ENCODE assay signal across 9 cellular contexts in the genomic region with DNA sequence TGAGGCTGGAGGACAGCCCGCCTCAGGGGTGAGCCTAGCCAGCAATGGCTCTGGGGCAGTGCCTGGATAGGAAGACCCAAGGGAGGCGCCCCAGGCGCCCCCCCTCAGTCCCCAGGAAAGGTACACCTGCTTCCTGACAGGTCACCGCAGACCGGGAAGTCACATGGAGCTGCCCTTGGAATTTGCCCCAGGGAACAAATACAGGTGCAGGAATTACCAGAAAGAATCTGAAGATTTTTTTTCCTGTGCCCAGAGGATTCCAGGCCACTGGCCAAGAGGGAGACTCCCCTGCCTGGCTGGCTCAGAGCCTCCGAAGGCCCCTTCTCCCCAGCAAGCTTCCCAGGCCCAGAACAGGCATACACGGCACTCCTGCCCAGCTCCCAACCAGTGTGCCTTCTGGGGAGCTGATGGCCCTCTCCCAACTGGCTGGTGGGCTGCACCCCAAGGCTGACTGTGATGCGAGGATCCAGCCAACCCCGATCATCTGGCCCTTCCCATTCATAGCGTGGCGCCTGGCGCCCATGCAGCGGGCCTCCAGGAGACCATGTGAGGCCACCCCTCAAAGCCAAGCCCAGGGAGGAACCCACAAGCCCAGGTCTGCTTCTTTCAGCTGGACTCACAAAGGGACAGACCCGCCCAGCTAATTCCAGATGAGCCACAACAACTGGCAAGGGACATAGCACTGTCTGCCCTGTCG. TPM values are rescaled to one million over a fixed set of nuclear protein-coding genes. Genes with fewer than 3 reads are reported as not detected.
DNase-seq lines count a peak whose midpoint lies in the region; ATAC-seq, FAIRE-seq and TF ChIP-seq lines count a peak whose summit lies in the region.
"Had no signal": no experiment of that assay in that cellular context is flagged by ENCODE, and none has a peak within 500 bp of the region (broad histone marks: within the 10 kb centered on the region; RNA-seq: fewer than 3 reads in every experiment).

No MANE protein-coding gene starts in this region.

- no peak for FAIRE-seq in K562 (lab: Jason Lieb, UNC)

- H4K20me1 ChIP-seq in K562 (replicated peaks; ENCODE audit: control insufficient read depth, insufficient read depth, low read length): peaks cover 5% of the 10 kb centered on the region

- no peak for ATAC-seq in heart right ventricle
- ATAC-seq in Right ventricle myocardium inferior: no peak
- ATAC-seq in K562: no peak
- ATAC-seq in lung (ENCODE audit: insufficient read depth, low FRiP score): no peak
- no peak for ATAC-seq in GM21576 (IDR thresholded peaks at IDR 0.05; ENCODE audit: unreplicated experiment)
- ATAC-seq in GM21723 (IDR thresholded peaks at IDR 0.05; ENCODE audit: unreplicated experiment): no peak
- ATAC-seq: gastrocnemius medialis had no signal

- H3K9me1 ChIP-seq in K562 (ENCODE audit: control insufficient read depth, insufficient read depth, low read length): no peaks in the 10 kb centered on the region

- peaks cover 17% of the 10 kb centered on the region for H3K4me1 Mint-ChIP-seq in type B pancreatic cell (ENCODE audit: unreplicated experiment)

- peak overlapping the region in 4 of 10 donors; percentile 1 to 69 (median 23) for H3K27ac ChIP-seq in heart right ventricle
- no peak overlapping the region for H3K27ac ChIP-seq in K562 (ENCODE audit: extremely low read depth, low read depth, low read length)
- peak overlapping the region in 1 of 2 donors; percentile 89 for H3K27ac ChIP-seq in lung (ENCODE audit: low read depth in 1 of 2, low read length in 1 of 2)
- H3K27ac ChIP-seq: gastrocnemius medialis had no signal

- H3K36me3 ChIP-seq in heart right ventricle: no peaks in the 10 kb centered on the region
- H3K36me3 ChIP-seq in K562 (ENCODE audit: control insufficient read depth, insufficient read depth, low read length): peaks cover 8% of the 10 kb centered on the region; the same call in 2 of the 3 replicates
- no peaks in the 10 kb centered on the region for H3K36me3 ChIP-seq in lung (ENCODE audit: control insufficient read depth in 2 of 2, insufficient read depth in 2 of 2, low read length in 2 of 2)
- H3K36me3 ChIP-seq: gastrocnemius medialis had no signal

- no peak for TF ChIP-seq EP300 in K562 (IDR thresholded peaks at IDR 0.05; ENCODE audit: low read length)

- H3K27me3 ChIP-seq in heart right ventricle (no peaks in the 10 kb centered on the region), K562 (ENCODE audit: control insufficient read depth in 2 of 2, insufficient read depth in 2 of 2, low read length in 2 of 2) (no peaks in the 10 kb centered on the region), lung (ENCODE audit: control insufficient read depth, insufficient read depth) (no peaks in the 10 kb centered on the region)
- H3K27me3 ChIP-seq: gastrocnemius medialis had no signal

- in situ Hi-C loops in K562 (cut with MboI): no loop called here

- BruUV-seq in K562 (replicated peaks; lab: Mats Ljungman, UMichigan): no TSS peak

- H3K9me3 ChIP-seq in heart right ventricle: no peaks in the 10 kb centered on the region
- H3K9me3 ChIP-seq in K562 (replicated peaks; ENCODE audit: control insufficient read depth, insufficient read depth, low read depth, low read length): no peaks in the 10 kb centered on the region
- H3K9me3 ChIP-seq in lung (ENCODE audit: control insufficient read depth in 2 of 2, insufficient read depth in 1 of 2, low read length in 1 of 2): no peaks in the 10 kb centered on the region
- H3K9me3 ChIP-seq: gastrocnemius medialis had no signal

- peak overlapping the region; percentile 46 for H3K27ac Mint-ChIP-seq in type B pancreatic cell

- no peaks in the 10 kb centered on the region for H3K9me3 Mint-ChIP-seq in type B pancreatic cell

- no peak for TF ChIP-seq POLR2A in K562 (conservative IDR thresholded peaks at IDR 0.05)

- no peak overlapping the region for H2AFZ ChIP-seq in K562 (ENCODE audit: low read depth, low read length)

- TF ChIP-seq RAD21 in K562 (CRISPR knock-in tag; conservative IDR thresholded peaks at IDR 0.05 in 1 of 2, IDR thresholded peaks at IDR 0.05 in 1 of 2): no peak

- POLR2A ChIA-PET in K562 (lab: Yijun Ruan, JAX): interaction anchor here (0.6 to 3.2 kb wide), 4 partner anchors 9 to 393 kb away, joined by 3 to 26 read pairs (median 4); partner anchors contain the start of genes ANAPC2, NELFB and SSNA1

- H3K79me2 ChIP-seq in K562 (ENCODE audit: control insufficient read depth, insufficient read depth, low read length): peaks cover 61% of the 10 kb centered on the region

- CTCF ChIA-PET in K562 (lab: Yijun Ruan, JAX; ENCODE audit: low intra/inter-chr PET ratio): no interaction called here

- H3K36me3 Mint-ChIP-seq in type B pancreatic cell: no peaks in the 10 kb centered on the region

- peak overlapping the region; percentile 74 for H3K4me3 Mint-ChIP-seq in type B pancreatic cell

- H3K4me2 ChIP-seq in K562 (ENCODE audit: insufficient read depth, low read length): peak overlapping the region; percentile 44; the same call in 1 of the 2 replicates

- TF ChIP-seq CTCF in heart right ventricle (IDR thresholded peaks at IDR 0.05) (no peak), K562 (IDR thresholded peaks at IDR 0.05 in 2 of 3, conservative IDR thresholded peaks at IDR 0.05 in 1 of 3; ENCODE audit: insufficient read depth in 2 of 3, low read depth in 1 of 3, low read length in 3 of 3) (no peak), lung (IDR thresholded peaks at IDR 0.05; ENCODE audit: control extremely low read depth, extremely low read depth) (no peak), type B pancreatic cell (conservative IDR thresholded peaks at IDR 0.05) (no peak)

- intact Hi-C loops in heart right ventricle (cut with DNase I) (loop anchor here in 1 of 10 donors (5.0 kb wide), 1 partner anchor 534 kb away; no protein-coding TSS in a partner anchor), Right ventricle myocardium inferior (cut with DNase I) (no loop called here), K562 (cut with micrococcal nuclease) (no loop called here)

- 71 to 75% methylated on average over 15 of the region's 15 CpGs for WGBS in heart right ventricle, 2 donors
- 72% methylated on average over 11 of the region's 15 CpGs for WGBS in K562 (ENCODE audit: insufficient coverage, low coverage, missing lambda C conversion rate)
- 76 to 92% methylated on average over 15 of the region's 15 CpGs for WGBS in lung, 2 donors

- peak overlapping the region in 1 of 2 experiments; percentile 89; a peak in 2 of 4 replicates for H3K9ac ChIP-seq in K562 (ENCODE audit: insufficient read depth in 1 of 2, low read depth in 2 of 2, low read length in 2 of 2)

- no peaks in the 10 kb centered on the region for H3K27me3 Mint-ChIP-seq in type B pancreatic cell

- DNase-seq in heart right ventricle (no peak), Right ventricle myocardium inferior (ENCODE audit: missing footprints) (no peak), K562 (ENCODE audit: extremely low read depth in 1 of 4, low spot score in 3 of 4) (no peak), lung (ENCODE audit: low spot score) (peak; percentile 74), type B pancreatic cell (ENCODE audit: extremely low spot score, unreplicated experiment) (no peak), activated gamma-delta T cell (lab: John Stamatoyannopoulos, UW) (no peak)
- DNase-seq: gastrocnemius medialis had no signal

- H3K4me3 ChIP-seq in heart right ventricle (peak overlapping the region in 6 of 10 donors; percentile 44 to 74 (median 62)), K562 (peak overlapping the region; percentile 37; the same call in 1 of the 2 replicates), lung (no peak overlapping the region)

- peaks cover 42 to 90% (median 65%) of the 10 kb centered on the region in 9 donors for H3K4me1 ChIP-seq in heart right ventricle
- peaks cover 22 to 91% of the 10 kb centered on the region in 2 experiments for H3K4me1 ChIP-seq in K562 (replicated peaks in 1 of 2; ENCODE audit: control insufficient read depth in 2 of 2, insufficient read depth in 2 of 2, low read length in 2 of 2)
- peaks cover 0 to 23% of the 10 kb centered on the region in 2 donors for H3K4me1 ChIP-seq in lung (ENCODE audit: control insufficient read depth in 2 of 2, insufficient read depth in 2 of 2, low read length in 2 of 2)

RNA-seq across cellular contexts. Expression of gene TPRN, which starts 2.3 kb away (rescaled TPM):
- total RNA-seq in heart right ventricle (10 to 100 TPM; 10.2 to 31.5 (median 21.7) TPM), Right ventricle myocardium inferior (27.9 TPM), K562 (2014; rRNA removed) (20.0 and 23.5 TPM in 2 replicates), K562 (2014; rRNA removed; fragmentation: Illumina TruSeq; extraction: Trizol) (1.7 and 2.5 TPM in 2 replicates), K562 (2015; rRNA removed; fragmentation: Illumina TruSeq; extraction: Trizol) (24.2 and 28.2 TPM in 2 replicates), K562 (2021) (30.3 and 31.9 TPM in 2 replicates), lung (10 to 100 TPM in 1 of 2 donors, 1 to 10 TPM in 1; 8.9 to 30.6 TPM), type B pancreatic cell (ENCODE audit: low replicate concordance) (24.1 and 28.4 TPM in 2 replicates)
- polyA plus RNA-seq in heart right ventricle (10 to 100 TPM; 12.0 to 14.5 TPM), K562 (2011; rRNA removed) (3.2 and 4.2 TPM in 2 replicates), K562 (2014; fragmentation: Illumina TruSeq; extraction: Trizol) (4.4 and 12.5 TPM in 2 replicates), K562 (2014; fragmentation: Nextera tagmentation; extraction: Ambion mirVana) (under 1 TPM; 0.31 to 0.34 TPM), K562 (2014; rRNA removed) (11.8 and 14.4 TPM in 2 replicates), lung (10 to 100 TPM; 12.6 to 18.3 TPM)
- total RNA-seq in K562 (2011; cell fraction: chromatin; rRNA removed; ENCODE audit: low replicate concordance): 9.5 and 37.4 TPM in 2 replicates
- total RNA-seq in K562 (2011; cell fraction: nucleolus; rRNA removed): 29.0 and 30.9 TPM in 2 replicates
- total RNA-seq in K562 (2011; cell fraction: nucleoplasm; rRNA removed): 12.3 and 12.6 TPM in 2 replicates
- polyA plus RNA-seq in K562 (2011; cell fraction: cytosol; rRNA removed): 5.2 and 13.0 TPM in 2 replicates
- 25.2 and 33.9 TPM in 2 replicates for polyA plus RNA-seq in K562 (2011; cell fraction: nucleus; rRNA removed)
- polyA plus RNA-seq in K562 (2012): 16.5 and 21.3 TPM in 2 replicates
- 2.3 and 2.9 TPM in 2 replicates for polyA minus RNA-seq in K562 (2011; rRNA and poly(A)+ RNA removed)
- polyA minus RNA-seq in K562 (2011; cell fraction: cytosol; rRNA and poly(A)+ RNA removed): 11.2 and 13.6 TPM in 2 replicates
- 10.9 and 14.7 TPM in 2 replicates for polyA minus RNA-seq in K562 (2011; cell fraction: nucleus; rRNA and poly(A)+ RNA removed)

RNA-seq across cellular contexts. Expression of gene TMEM203, which starts 7.2 kb away (rescaled TPM):
- 10 to 100 TPM; 36.4 to 46.2 (median 41.7) TPM for total RNA-seq in heart right ventricle
- polyA plus RNA-seq in heart right ventricle: 10 to 100 TPM; 39.4 to 51.2 TPM
- 44.6 TPM for total RNA-seq in Right ventricle myocardium inferior
- total RNA-seq in K562 (2011; cell fraction: chromatin; rRNA removed; ENCODE audit: low replicate concordance): 27.1 and 46.3 TPM in 2 replicates
- 44.2 and 58.9 TPM in 2 replicates for total RNA-seq in K562 (2011; cell fraction: nucleolus; rRNA removed)
- total RNA-seq in K562 (2011; cell fraction: nucleoplasm; rRNA removed): 51.0 and 55.5 TPM in 2 replicates
- total RNA-seq in K562 (2014; rRNA removed): 37.6 and 56.5 TPM in 2 replicates
- 34.2 and 35.7 TPM in 2 replicates for total RNA-seq in K562 (2014; rRNA removed; fragmentation: Illumina TruSeq; extraction: Trizol)
- total RNA-seq in K562 (2015; rRNA removed; fragmentation: Illumina TruSeq; extraction: Trizol): 37.4 and 38.2 TPM in 2 replicates
- total RNA-seq in K562 (2021): 59.5 and 64.2 TPM in 2 replicates
- 40.5 and 45.9 TPM in 2 replicates for polyA plus RNA-seq in K562 (2011; rRNA removed)
- 47.5 and 60.9 TPM in 2 replicates for polyA plus RNA-seq in K562 (2011; cell fraction: cytosol; rRNA removed)
- polyA plus RNA-seq in K562 (2011; cell fraction: nucleus; rRNA removed): 30.9 and 31.8 TPM in 2 replicates
- 38.7 and 41.5 TPM in 2 replicates for polyA plus RNA-seq in K562 (2012)
- 38.7 and 46.8 TPM in 2 replicates for polyA plus RNA-seq in K562 (2014; fragmentation: Illumina TruSeq; extraction: Trizol)
- polyA plus RNA-seq in K562 (2014; fragmentation: Nextera tagmentation; extraction: Ambion mirVana): 10 to 100 TPM in 1 of 2 experiments, 1 to 10 TPM in 1; 8.8 to 13.6 TPM
- 38.2 and 47.5 TPM in 2 replicates for polyA plus RNA-seq in K562 (2014; rRNA removed)
- polyA minus RNA-seq in K562 (2011; rRNA and poly(A)+ RNA removed): 25.8 and 27.5 TPM in 2 replicates
- 20.5 and 26.1 TPM in 2 replicates for polyA minus RNA-seq in K562 (2011; cell fraction: cytosol; rRNA and poly(A)+ RNA removed)
- polyA minus RNA-seq in K562 (2011; cell fraction: nucleus; rRNA and poly(A)+ RNA removed): 11.0 and 18.3 TPM in 2 replicates
- total RNA-seq in lung: 10 to 100 TPM; 26.0 to 35.8 TPM
- polyA plus RNA-seq in lung: 10 to 100 TPM; 31.8 to 39.3 TPM
- 42.3 and 46.3 TPM in 2 replicates for total RNA-seq in type B pancreatic cell (ENCODE audit: low replicate concordance)

RNA-seq across cellular contexts. Expression of gene NDOR1, which starts 7.3 kb away (rescaled TPM):
- total RNA-seq in heart right ventricle (10 to 100 TPM in 1 of 10 donors, 1 to 10 TPM in 9; 4.6 to 10.1 (median 5.4) TPM), Right ventricle myocardium inferior (5.9 TPM), K562 (2014; rRNA removed) (15.7 and 30.2 TPM in 2 replicates), K562 (2014; rRNA removed; fragmentation: Illumina TruSeq; extraction: Trizol) (1.9 and 2.7 TPM in 2 replicates), K562 (2015; rRNA removed; fragmentation: Illumina TruSeq; extraction: Trizol) (11.0 and 11.3 TPM in 2 replicates), K562 (2021) (32.6 and 36.9 TPM in 2 replicates), lung (10 to 100 TPM in 1 of 2 donors, 1 to 10 TPM in 1; 4.5 to 22.0 TPM), type B pancreatic cell (ENCODE audit: low replicate concordance) (18.9 and 28.0 TPM in 2 replicates)
- polyA plus RNA-seq in heart right ventricle (10 to 100 TPM in 1 of 2 donors, 1 to 10 TPM in 1; 6.5 to 10.6 TPM), K562 (2011; rRNA removed) (5.6 and 11.5 TPM in 2 replicates), K562 (2014; fragmentation: Illumina TruSeq; extraction: Trizol) (6.9 and 17.5 TPM in 2 replicates), K562 (2014; fragmentation: Nextera tagmentation; extraction: Ambion mirVana) (under 1 TPM; 0.06 TPM), K562 (2014; rRNA removed) (30.4 and 35.0 TPM in 2 replicates), lung (10 to 100 TPM; 11.8 to 12.2 TPM)
- total RNA-seq in K562 (2011; cell fraction: chromatin; rRNA removed; ENCODE audit: low replicate concordance): 31.8 and 95.9 TPM in 2 replicates
- 71.7 and 83.3 TPM in 2 replicates for total RNA-seq in K562 (2011; cell fraction: nucleolus; rRNA removed)
- total RNA-seq in K562 (2011; cell fraction: nucleoplasm; rRNA removed): 36.2 and 42.8 TPM in 2 replicates
- polyA plus RNA-seq in K562 (2011; cell fraction: cytosol; rRNA removed): 11.3 and 23.7 TPM in 2 replicates
- polyA plus RNA-seq in K562 (2011; cell fraction: nucleus; rRNA removed): 96.9 and 166 TPM in 2 replicates
- 19.8 and 29.6 TPM in 2 replicates for polyA plus RNA-seq in K562 (2012)
- 1.0 and 2.7 TPM in 2 replicates for polyA minus RNA-seq in K562 (2011; rRNA and poly(A)+ RNA removed)
- polyA minus RNA-seq in K562 (2011; cell fraction: cytosol; rRNA and poly(A)+ RNA removed): 9.8 and 12.8 TPM in 2 replicates
- polyA minus RNA-seq in K562 (2011; cell fraction: nucleus; rRNA and poly(A)+ RNA removed): 16.9 and 17.4 TPM in 2 replicates

RNA-seq across cellular contexts. Expression of gene SSNA1, which starts 9.7 kb away (rescaled TPM):
- total RNA-seq in heart right ventricle: 10 to 100 TPM; 47.3 to 73.5 (median 56.7) TPM
- polyA plus RNA-seq in heart right ventricle: 100 to 1,000 TPM; 146 to 168 TPM
- total RNA-seq in Right ventricle myocardium inferior: 70.7 TPM
- total RNA-seq in K562 (2011; cell fraction: chromatin; rRNA removed; ENCODE audit: low replicate concordance): 2.1 and 9.0 TPM in 2 replicates
- 24.7 and 27.9 TPM in 2 replicates for total RNA-seq in K562 (2011; cell fraction: nucleolus; rRNA removed)
- total RNA-seq in K562 (2011; cell fraction: nucleoplasm; rRNA removed): 12.1 and 13.6 TPM in 2 replicates
- total RNA-seq in K562 (2014; rRNA removed): 130 and 153 TPM in 2 replicates
- 8.7 and 16.8 TPM in 2 replicates for total RNA-seq in K562 (2014; rRNA removed; fragmentation: Illumina TruSeq; extraction: Trizol)
- total RNA-seq in K562 (2015; rRNA removed; fragmentation: Illumina TruSeq; extraction: Trizol): 74.7 and 76.7 TPM in 2 replicates
- total RNA-seq in K562 (2021): 96.4 and 106 TPM in 2 replicates
- polyA plus RNA-seq in K562 (2011; rRNA removed): 40.5 and 43.4 TPM in 2 replicates
- polyA plus RNA-seq in K562 (2011; cell fraction: cytosol; rRNA removed): 64.1 and 151 TPM in 2 replicates
- polyA plus RNA-seq in K562 (2011; cell fraction: nucleus; rRNA removed): 31.5 and 49.3 TPM in 2 replicates
- polyA plus RNA-seq in K562 (2012): 94.8 and 97.7 TPM in 2 replicates
- 57.1 and 101 TPM in 2 replicates for polyA plus RNA-seq in K562 (2014; fragmentation: Illumina TruSeq; extraction: Trizol)
- 10 to 100 TPM in 1 of 2 experiments, 1 to 10 TPM in 1; 1.9 to 11.8 TPM for polyA plus RNA-seq in K562 (2014; fragmentation: Nextera tagmentation; extraction: Ambion mirVana)
- 114 and 137 TPM in 2 replicates for polyA plus RNA-seq in K562 (2014; rRNA removed)
- 5.8 and 11.0 TPM in 2 replicates for polyA minus RNA-seq in K562 (2011; rRNA and poly(A)+ RNA removed)
- 18.9 and 27.1 TPM in 2 replicates for polyA minus RNA-seq in K562 (2011; cell fraction: cytosol; rRNA and poly(A)+ RNA removed)
- 7.0 and 10.3 TPM in 2 replicates for polyA minus RNA-seq in K562 (2011; cell fraction: nucleus; rRNA and poly(A)+ RNA removed)
- 10 to 100 TPM; 40.8 to 87.0 TPM for total RNA-seq in lung
- polyA plus RNA-seq in lung: 100 to 1,000 TPM; 114 to 144 TPM
- 64.9 and 74.8 TPM in 2 replicates for total RNA-seq in type B pancreatic cell (ENCODE audit: low replicate concordance)

RNA-seq across cellular contexts. Expression of gene ANAPC2, which starts 9.8 kb away (rescaled TPM):
- total RNA-seq in heart right ventricle: 10 to 100 TPM; 24.6 to 44.8 (median 27.7) TPM
- polyA plus RNA-seq in heart right ventricle: 10 to 100 TPM; 23.7 to 69.6 TPM
- total RNA-seq in Right ventricle myocardium inferior: 35.0 TPM
- 116 and 279 TPM in 2 replicates for total RNA-seq in K562 (2011; cell fraction: chromatin; rRNA removed; ENCODE audit: low replicate concordance)
- 160 and 161 TPM in 2 replicates for total RNA-seq in K562 (2011; cell fraction: nucleolus; rRNA removed)
- 110 and 125 TPM in 2 replicates for total RNA-seq in K562 (2011; cell fraction: nucleoplasm; rRNA removed)
- 19.8 and 23.4 TPM in 2 replicates for total RNA-seq in K562 (2014; rRNA removed)
- 5.8 and 8.0 TPM in 2 replicates for total RNA-seq in K562 (2014; rRNA removed; fragmentation: Illumina TruSeq; extraction: Trizol)
- 16.4 and 17.5 TPM in 2 replicates for total RNA-seq in K562 (2015; rRNA removed; fragmentation: Illumina TruSeq; extraction: Trizol)
- 50.7 and 56.5 TPM in 2 replicates for total RNA-seq in K562 (2021)
- polyA plus RNA-seq in K562 (2011; rRNA removed): 17.7 and 22.1 TPM in 2 replicates
- polyA plus RNA-seq in K562 (2011; cell fraction: cytosol; rRNA removed): 11.1 and 24.4 TPM in 2 replicates
- polyA plus RNA-seq in K562 (2011; cell fraction: nucleus; rRNA removed): 195 and 268 TPM in 2 replicates
- 30.8 and 42.2 TPM in 2 replicates for polyA plus RNA-seq in K562 (2012)
- 10.1 and 19.3 TPM in 2 replicates for polyA plus RNA-seq in K562 (2014; fragmentation: Illumina TruSeq; extraction: Trizol)
- polyA plus RNA-seq in K562 (2014; fragmentation: Nextera tagmentation; extraction: Ambion mirVana): under 1 TPM in 1 of 2 experiments, not detected in 1; 0.11 TPM
- 41.6 and 46.1 TPM in 2 replicates for polyA plus RNA-seq in K562 (2014; rRNA removed)
- 10.4 and 13.3 TPM in 2 replicates for polyA minus RNA-seq in K562 (2011; rRNA and poly(A)+ RNA removed)
- 30.0 and 32.4 TPM in 2 replicates for polyA minus RNA-seq in K562 (2011; cell fraction: cytosol; rRNA and poly(A)+ RNA removed)
- 61.7 and 67.4 TPM in 2 replicates for polyA minus RNA-seq in K562 (2011; cell fraction: nucleus; rRNA and poly(A)+ RNA removed)
- 10 to 100 TPM; 31.9 to 60.9 TPM for total RNA-seq in lung
- 10 to 100 TPM; 32.3 to 50.0 TPM for polyA plus RNA-seq in lung
- 63.5 and 65.0 TPM in 2 replicates for total RNA-seq in type B pancreatic cell (ENCODE audit: low replicate concordance)
